Comparison of ENCODE assay signal across 9 cellular contexts in the genomic region with DNA sequence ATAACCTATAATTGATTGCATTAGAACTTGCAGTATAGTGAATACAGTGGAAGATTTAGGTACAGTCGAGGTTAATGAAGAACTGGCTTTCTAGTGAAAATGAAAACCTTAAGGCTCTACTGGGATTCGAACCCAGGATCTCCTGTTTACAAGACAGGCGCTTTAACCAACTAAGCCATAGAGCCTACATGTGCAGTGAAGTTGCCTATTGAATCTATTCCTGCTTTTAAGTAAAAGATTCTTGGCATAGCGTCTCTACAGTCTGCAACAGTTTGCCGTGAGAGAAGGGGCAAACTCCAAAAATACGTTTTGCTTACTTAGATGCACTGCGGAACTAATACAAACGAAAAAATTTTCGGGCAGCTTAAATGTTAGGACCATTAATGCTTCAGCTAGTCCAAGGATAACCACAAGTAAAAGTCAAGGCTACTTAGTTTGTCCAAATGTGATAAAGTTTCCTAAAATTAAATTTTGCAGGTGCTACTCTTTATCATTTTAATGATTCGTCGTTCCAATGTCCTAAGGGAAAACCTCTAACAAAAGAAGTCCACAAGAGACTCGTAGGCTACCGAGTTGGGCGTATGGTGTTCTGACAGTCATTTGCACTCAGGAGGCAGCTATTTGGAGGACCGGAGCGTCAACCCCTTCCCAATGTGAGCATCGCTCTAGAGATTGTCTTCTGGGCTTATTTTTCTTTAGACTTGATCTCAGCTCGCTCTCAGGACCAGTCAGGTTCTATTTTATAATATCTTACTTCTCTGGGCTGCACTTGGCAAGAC. TPM values are rescaled to one million over a fixed set of nuclear protein-coding genes. Genes with fewer than 3 reads are reported as not detected.
DNase-seq lines count a peak whose midpoint lies in the region; ATAC-seq and TF ChIP-seq lines count a peak whose summit lies in the region.
"Had no signal": no experiment of that assay in that cellular context is flagged by ENCODE, and none has a peak within 500 bp of the region (broad histone marks: within the 10 kb centered on the region; RNA-seq: fewer than 3 reads in every experiment).

No MANE protein-coding gene starts in this region.

- H3K4me3 ChIP-seq in foreskin fibroblast (ENCODE audit: low read depth in 1 of 2, low read length in 2 of 2): peak overlapping the region; percentile 40 to 51

- H3K4me1 Mint-ChIP-seq in stimulated activated naive B cell treated with anti-CD40 and anti-IgM and Interleukin-4, amounts not matched to agents 10 μg/mL and 1 μg/mL and 100 μg/mL, for 72 hours: no peaks in the 10 kb centered on the region

- peak; percentile 20 to 25 for DNase-seq in stimulated activated CD4-positive, alpha-beta T cell treated with anti-CD3 and anti-CD28 coated beads, Interleukin-2, amount 100 ng/mL, for 48 hours
- DNase-seq in stimulated activated CD4-positive, alpha-beta T cell treated with anti-CD3 and anti-CD28 coated beads, Interleukin-2, amount 100 ng/mL, for 24 hours: no peak
- DNase-seq in LHCN-M2 (ENCODE audit: low read depth): peak; percentile 84
- DNase-seq in SW480 (ENCODE audit: low spot score): peak; percentile 61
- DNase-seq in foreskin fibroblast: peak; percentile 75 to 92
- DNase-seq in stimulated activated naive B cell treated with anti-CD40 and anti-IgM and Interleukin-4, amounts not matched to agents 10 μg/mL and 1 μg/mL and 100 μg/mL, for 72 hours: peak; percentile 26
- no peak for DNase-seq in Kasumi-1 (lab: John Stamatoyannopoulos, UW)
- no peak for DNase-seq in central memory CD4-positive, alpha-beta T cell
- DNase-seq: heart left ventricle had no signal

- H3K9me3 Mint-ChIP-seq in stimulated activated naive B cell treated with anti-CD40 and anti-IgM and Interleukin-4, amounts not matched to agents 10 μg/mL and 1 μg/mL and 100 μg/mL, for 72 hours: peaks cover 0 to 3% of the 10 kb centered on the region in 2 donors

- ATAC-seq in stimulated activated naive B cell treated with anti-CD40 and anti-IgM and Interleukin-4, amounts not matched to agents 10 μg/mL and 1 μg/mL and 100 μg/mL, for 72 hours (replicated peaks): peak; percentile 63 to 92

- H3K36me3 Mint-ChIP-seq in stimulated activated naive B cell treated with anti-CD40 and anti-IgM and Interleukin-4, amounts not matched to agents 10 μg/mL and 1 μg/mL and 100 μg/mL, for 72 hours: peaks cover 0 to 2% of the 10 kb centered on the region in 2 donors

- H3K4me3 Mint-ChIP-seq in stimulated activated naive B cell treated with anti-CD40 and anti-IgM and Interleukin-4, amounts not matched to agents 10 μg/mL and 1 μg/mL and 100 μg/mL, for 72 hours: peak overlapping the region in 1 of 2 donors; percentile 4

- H3K27me3 Mint-ChIP-seq in stimulated activated naive B cell treated with anti-CD40 and anti-IgM and Interleukin-4, amounts not matched to agents 10 μg/mL and 1 μg/mL and 100 μg/mL, for 72 hours: peaks cover 54 to 56% of the 10 kb centered on the region in 2 donors

- no peak for TF ChIP-seq CTCF in foreskin fibroblast (IDR thresholded peaks at IDR 0.05; ENCODE audit: low read depth, low read length)

- H3K27ac Mint-ChIP-seq in stimulated activated naive B cell treated with anti-CD40 and anti-IgM and Interleukin-4, amounts not matched to agents 10 μg/mL and 1 μg/mL and 100 μg/mL, for 72 hours: peak overlapping the region; percentile 69

RNA-seq across cellular contexts. Expression of a gene that starts 31.3 kb away (rescaled TPM):
- 1.9 and 2.1 TPM in 2 replicates for total RNA-seq in LHCN-M2 (2014; rRNA removed)
- polyA plus RNA-seq in LHCN-M2 (2012): 0.35 TPM

RNA-seq across cellular contexts. Expression of a gene that starts 41.0 kb away (rescaled TPM):
- total RNA-seq in LHCN-M2 (2014; rRNA removed): not detected in 2 replicates
- polyA plus RNA-seq in LHCN-M2 (2012): not detected
- total RNA-seq: heart left ventricle had no signal
- polyA plus RNA-seq: heart left ventricle had no signal

RNA-seq across cellular contexts. Expression of a gene that starts 51.1 kb away (rescaled TPM):
- not detected in 2 replicates for total RNA-seq in LHCN-M2 (2014; rRNA removed)
- not detected for polyA plus RNA-seq in LHCN-M2 (2012)
- total RNA-seq: heart left ventricle had no signal
- polyA plus RNA-seq: heart left ventricle had no signal

Comparison
In these comparisons a context has a peak if more than half of its experiments do, and no peak if none do; other contexts are left out.
1. DNase-seq: peak in stimulated activated CD4-positive, alpha-beta T cell treated with anti-CD3 and anti-CD28 coated beads, Interleukin-2, amount 100 ng/mL, for 48 hours (2 of 2), LHCN-M2 (single experiment), SW480 (single experiment), foreskin fibroblast (2 of 2) and stimulated activated naive B cell treated with anti-CD40 and anti-IgM and Interleukin-4, amounts not matched to agents 10 μg/mL and 1 μg/mL and 100 μg/mL, for 72 hours (single experiment); none in stimulated activated CD4-positive, alpha-beta T cell treated with anti-CD3 and anti-CD28 coated beads, Interleukin-2, amount 100 ng/mL, for 24 hours (0 of 2), Kasumi-1 (0 of 2) and central memory CD4-positive, alpha-beta T cell (single experiment).